8 cellular contexts compared by ENCODE assay signal in genomic region chr22:43867839-43868652, GRCh38. TPM values are rescaled to one million over a fixed set of nuclear protein-coding genes. Genes with fewer than 3 reads are reported as not detected.
DNase-seq lines count a peak whose midpoint lies in the region; ATAC-seq and TF ChIP-seq lines count a peak whose summit lies in the region.

No MANE protein-coding gene starts in this region.

- TF ChIP-seq RAD21 in Ishikawa (IDR thresholded peaks at IDR 0.05; ENCODE audit: low read depth): no peak

- no peaks in the 10 kb centered on the region for H3K9me3 ChIP-seq in adrenal gland (replicated peaks in 1 of 3)

- peaks cover 5% of the 10 kb centered on the region for H3K27me3 ChIP-seq in adrenal gland

- H3K4me3 ChIP-seq in adrenal gland: no peak overlapping the region

- WGBS in adrenal gland, 4 donors: 9 to 11% (median 9%) methylated on average over 11 of the region's 11 CpGs

- TF ChIP-seq CTCF in adrenal gland (IDR thresholded peaks at IDR 0.05): peak in 2 of 6 experiments; percentile 3 to 5

- ATAC-seq in GM21619 (IDR thresholded peaks at IDR 0.05; ENCODE audit: unreplicated experiment) (no peak), GM21737 (IDR thresholded peaks at IDR 0.05; ENCODE audit: unreplicated experiment) (no peak)

- intact Hi-C loops in adrenal gland (cut with DNase I): no loop called here

- no peaks in the 10 kb centered on the region for H3K36me3 ChIP-seq in adrenal gland (replicated peaks in 1 of 2)

- DNase-seq in COLO829 (ENCODE audit: low spot score) (peak; percentile 61), adrenal gland (peak in 6 of 7 donors; percentile 49 to 69 (median 61)), iPS DF 4.7 (ENCODE audit: extremely low read depth, low spot score) (peak; percentile 86), stromal cell of bone marrow (ENCODE audit: low read depth) (peak; percentile 31), NCI-H146 (lab: John Stamatoyannopoulos, UW) (no peak)

- no peak overlapping the region for H3K27ac ChIP-seq in adrenal gland

- TF ChIP-seq EP300 in Ishikawa (IDR thresholded peaks at IDR 0.05; ENCODE audit: borderline replicate concordance): no peak

- H3K4me1 ChIP-seq in adrenal gland (replicated peaks in 1 of 2): no peaks in the 10 kb centered on the region

- TF ChIP-seq POLR2A in adrenal gland (IDR thresholded peaks at IDR 0.05): no peak

TF ChIP-seq in Ishikawa, 13 proteins besides CTCF, POLR2A, EP300 and RAD21:
- TF ChIP-seq REST (IDR thresholded peaks at IDR 0.05; ENCODE audit: low read depth) (peak; percentile 96), TAF1 (IDR thresholded peaks at IDR 0.05; ENCODE audit: low read depth) (no peak)

RNA-seq across cellular contexts. Expression of gene SULT4A1, which starts 5.7 kb away (rescaled TPM):
- 1 to 10 TPM in 3 of 8 donors, under 1 TPM in 1, not detected in 4; 0.65 to 7.4 (median 2.1) TPM for total RNA-seq in adrenal gland
- 1 to 10 TPM; 2.8 to 8.8 (median 3.9) TPM for polyA plus RNA-seq in adrenal gland

RNA-seq across cellular contexts. Expression of gene PNPLA5, which starts 23.8 kb away (rescaled TPM):
- total RNA-seq in adrenal gland: not detected
- not detected for polyA plus RNA-seq in adrenal gland

RNA-seq across cellular contexts. Expression of gene PNPLA3, which starts 55.6 kb away (rescaled TPM):
- total RNA-seq in adrenal gland: 1 to 10 TPM in 2 of 8 donors, under 1 TPM in 5, not detected in 1; 0.15 to 2.3 (median 0.42) TPM
- polyA plus RNA-seq in adrenal gland: 1 to 10 TPM in 1 of 3 donors, under 1 TPM in 2; 0.27 to 4.4 (median 0.32) TPM

RNA-seq across cellular contexts. Expression of gene EFCAB6, which starts 55.9 kb away (rescaled TPM):
- total RNA-seq in adrenal gland: 1 to 10 TPM; 1.6 to 4.8 (median 2.9) TPM
- 1 to 10 TPM; 1.6 to 4.8 (median 1.8) TPM for polyA plus RNA-seq in adrenal gland
